9 cellular contexts compared by ENCODE assay signal in the genomic region with DNA sequence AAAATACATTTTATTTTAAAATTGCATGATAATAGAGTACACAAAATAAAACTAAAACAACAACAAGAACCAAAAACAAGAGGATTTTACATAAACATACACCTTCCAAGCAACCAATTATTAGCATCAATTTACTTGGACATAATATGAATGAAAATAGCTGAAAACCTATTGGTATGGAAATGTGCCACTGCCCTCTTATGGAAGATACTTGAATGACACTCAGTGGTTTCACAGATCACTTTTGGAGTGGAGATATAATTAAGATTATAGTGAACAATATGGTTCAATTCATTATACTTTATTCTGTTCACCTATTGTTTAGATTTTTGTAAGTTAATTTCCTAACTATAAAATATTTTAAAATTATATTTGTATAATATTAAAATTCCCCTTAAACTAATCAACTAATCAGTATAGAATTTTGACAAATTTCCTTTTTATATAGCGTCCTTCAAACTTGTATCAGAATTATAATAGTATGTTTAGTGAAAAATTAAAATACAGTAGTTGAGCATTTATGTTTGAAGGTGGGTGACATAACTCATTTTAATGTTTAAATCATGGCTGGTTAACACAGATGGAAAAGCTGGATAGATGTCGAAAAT.
DNase-seq lines count a peak whose midpoint lies in the region; ATAC-seq and TF ChIP-seq lines count a peak whose summit lies in the region.
"Had no signal": no experiment of that assay in that cellular context is flagged by ENCODE, and none has a peak within 500 bp of the region (broad histone marks: within the 10 kb centered on the region; RNA-seq: fewer than 3 reads in every experiment).

No MANE protein-coding gene starts in this region.

- H3K4me1 ChIP-seq in lower lobe of right lung: no peaks in the 10 kb centered on the region
- H3K4me1 ChIP-seq: SJSA1 had no signal

- H3K27me3 ChIP-seq in brain microvascular endothelial cell (replicated peaks): no peaks in the 10 kb centered on the region
- no peaks in the 10 kb centered on the region for H3K27me3 ChIP-seq in lower lobe of right lung (ENCODE audit: low read depth)
- H3K27me3 ChIP-seq: SJSA1 had no signal

- intact Hi-C loops in lower lobe of right lung (cut with DNase I): no loop called here

- H3K4me3 ChIP-seq in brain microvascular endothelial cell (ENCODE audit: low read depth, low read length) (no peak overlapping the region), lower lobe of right lung (no peak overlapping the region)
- H3K4me3 ChIP-seq: SJSA1 had no signal

- peak; percentile 74 for TF ChIP-seq CTCF in C4-2B (conservative IDR thresholded peaks at IDR 0.05)
- TF ChIP-seq CTCF in brain microvascular endothelial cell (IDR thresholded peaks at IDR 0.05; ENCODE audit: low read depth, low read length, missing control alignments): peak; percentile 56
- TF ChIP-seq CTCF in lower lobe of right lung (IDR thresholded peaks at IDR 0.05): peak; percentile 68

- no peaks in the 10 kb centered on the region for H3K9me3 ChIP-seq in lower lobe of right lung
- H3K9me3 ChIP-seq: SJSA1 had no signal

- ATAC-seq in GM18873 (IDR thresholded peaks at IDR 0.05; ENCODE audit: low FRiP score, unreplicated experiment): peak; percentile 75
- peak; percentile 63 for ATAC-seq in HG03139 (IDR thresholded peaks at IDR 0.05; ENCODE audit: unreplicated experiment)
- peak in 1 of 2 donors; percentile 49 for ATAC-seq in lower lobe of right lung

- H3K36me3 ChIP-seq in brain microvascular endothelial cell (replicated peaks): no peaks in the 10 kb centered on the region
- no peaks in the 10 kb centered on the region for H3K36me3 ChIP-seq in lower lobe of right lung
- H3K36me3 ChIP-seq: SJSA1 had no signal

- H3K27ac ChIP-seq in C4-2B (no peak overlapping the region), brain microvascular endothelial cell (no peak overlapping the region), lower lobe of right lung (no peak overlapping the region)
- H3K27ac ChIP-seq: SJSA1 had no signal

- in situ Hi-C loops in brain microvascular endothelial cell (cut with HindIII; ENCODE audit: low pct_ligation_motif_present, low sequenced_read_pairs): no loop called here

- DNase-seq in NCI-H446 (lab: John Stamatoyannopoulos, UW) (peak; percentile 50 to 74), brain microvascular endothelial cell (peak; percentile 66), lower lobe of right lung (no peak), GOT3 (lab: John Stamatoyannopoulos, UW) (no peak)
- DNase-seq in activated CD8-positive, alpha-beta memory T cell treated with anti-CD3 and anti-CD28 coated beads for 24 hours: no peak

Comparison
In these comparisons a context has a peak if more than half of its experiments do, and no peak if none do; other contexts are left out.
1. DNase-seq: peak in NCI-H446 (2 of 2) and brain microvascular endothelial cell (single experiment); none in lower lobe of right lung (single experiment), GOT3 (single experiment) and activated CD8-positive, alpha-beta memory T cell treated with anti-CD3 and anti-CD28 coated beads for 24 hours (single experiment).
2. Peak in every context shown above with its lines, with median percentiles within 50 percentile points of each other: CTCF ChIP-seq.